8 cellular contexts compared by ENCODE assay signal in genomic region chr17:1515640-1516402, GRCh38. TPM values are rescaled to one million over a fixed set of nuclear protein-coding genes. Genes with fewer than 3 reads are reported as not detected.
DNase-seq lines count a peak whose midpoint lies in the region; ATAC-seq lines count a peak whose summit lies in the region.

No MANE protein-coding gene starts in this region.

- peak; percentile 26 for DNase-seq in DMS79 treated with DMSO at 0.1 percent for 48 hours (lab: John Stamatoyannopoulos, UW)
- peak; percentile 85 for DNase-seq in HCEC 1CT
- peak; percentile 13 to 44 for DNase-seq in NCI-H446 (lab: John Stamatoyannopoulos, UW)
- peak; percentile 74 for DNase-seq in activated CD4-positive, alpha-beta memory T cell treated with anti-CD3 and anti-CD28 coated beads, Interleukin-2, amount 10 ng/mL, durations not matched to agents 7 days and 5 days
- DNase-seq in memory B cell (ENCODE audit: low spot score in 2 of 2) = peak; percentile 50 to 65
- DNase-seq in stimulated activated naive CD8-positive, alpha-beta T cell treated with anti-CD3 and anti-CD28 coated beads, Interleukin-15, amount 100 ng/mL, for 72 hours = peak; percentile 46 to 64

- POLR2A ChIA-PET in activated CD4-positive, alpha-beta memory T cell treated with anti-CD3 and anti-CD28 coated beads, Interleukin-2, amount 10 ng/mL, durations not matched to agents 7 days and 5 days (lab: Charles Lee) = interaction anchor here (0.7 to 2.7 kb wide), 37 partner anchors 10 to 406 kb away, joined by 3 to 34 read pairs (median 5); partner anchors contain the start of genes CRK, MYO1C, PITPNA and RILP

- H3K9me3 ChIP-seq in endocrine pancreas (ENCODE audit: control insufficient read depth, low read length) = no peaks in the 10 kb centered on the region

- CTCF ChIA-PET in activated CD4-positive, alpha-beta memory T cell treated with anti-CD3 and anti-CD28 coated beads, Interleukin-2, amount 10 ng/mL, durations not matched to agents 7 days and 5 days (lab: Charles Lee) = interaction anchor here (0.6 to 3.4 kb wide), 28 partner anchors 10 to 458 kb away, joined by 3 to 69 read pairs (median 5); partner anchors contain the start of genes CRK, SLC43A2 and YWHAE

- peaks cover 18% of the 10 kb centered on the region for H3K36me3 Mint-ChIP-seq in activated CD4-positive, alpha-beta memory T cell treated with anti-CD3 and anti-CD28 coated beads, Interleukin-2, amount 10 ng/mL, durations not matched to agents 7 days and 5 days (ENCODE audit: low read depth)
- H3K36me3 Mint-ChIP-seq in memory B cell = peaks cover 6% of the 10 kb centered on the region

- H3K4me1 ChIP-seq in endocrine pancreas (ENCODE audit: control insufficient read depth, insufficient read depth, low read length) = peaks cover 4% of the 10 kb centered on the region

- H3K4me3 Mint-ChIP-seq in activated CD4-positive, alpha-beta memory T cell treated with anti-CD3 and anti-CD28 coated beads, Interleukin-2, amount 10 ng/mL, durations not matched to agents 7 days and 5 days = peak overlapping the region; percentile 86
- H3K4me3 Mint-ChIP-seq in memory B cell = peak overlapping the region; percentile 90
- H3K4me3 Mint-ChIP-seq in stimulated activated naive CD8-positive, alpha-beta T cell treated with anti-CD3 and anti-CD28 coated beads, Interleukin-15, amount 100 ng/mL, for 72 hours = peak overlapping the region; percentile 87 to 90

- H3K9me3 Mint-ChIP-seq in activated CD4-positive, alpha-beta memory T cell treated with anti-CD3 and anti-CD28 coated beads, Interleukin-2, amount 10 ng/mL, durations not matched to agents 7 days and 5 days = no peaks in the 10 kb centered on the region
- H3K9me3 Mint-ChIP-seq in memory B cell = no peaks in the 10 kb centered on the region
- H3K9me3 Mint-ChIP-seq in stimulated activated naive CD8-positive, alpha-beta T cell treated with anti-CD3 and anti-CD28 coated beads, Interleukin-15, amount 100 ng/mL, for 72 hours = no peaks in the 10 kb centered on the region

- peak overlapping the region; percentile 83 for H3K4me3 ChIP-seq in endocrine pancreas (ENCODE audit: control insufficient read depth, insufficient read depth, low read length)

- H3K9ac ChIP-seq in endocrine pancreas (ENCODE audit: control insufficient read depth, insufficient read depth, low read length) = peak overlapping the region; percentile 85

- H3K4me1 Mint-ChIP-seq in activated CD4-positive, alpha-beta memory T cell treated with anti-CD3 and anti-CD28 coated beads, Interleukin-2, amount 10 ng/mL, durations not matched to agents 7 days and 5 days = peaks cover 35% of the 10 kb centered on the region
- H3K4me1 Mint-ChIP-seq in memory B cell = peaks cover 10% of the 10 kb centered on the region
- peaks cover 42% of the 10 kb centered on the region for H3K4me1 Mint-ChIP-seq in stimulated activated naive CD8-positive, alpha-beta T cell treated with anti-CD3 and anti-CD28 coated beads, Interleukin-15, amount 100 ng/mL, for 72 hours

- ATAC-seq in memory B cell (ENCODE audit: low read depth) = peak; percentile 34
- peak; percentile 45 for ATAC-seq in stimulated activated naive CD8-positive, alpha-beta T cell treated with anti-CD3 and anti-CD28 coated beads, Interleukin-15, amount 100 ng/mL, for 72 hours
- no peak for ATAC-seq in GM21786 (IDR thresholded peaks at IDR 0.05; ENCODE audit: unreplicated experiment)

- H3K27me3 ChIP-seq in endocrine pancreas (ENCODE audit: control insufficient read depth, insufficient read depth, low read length) = no peaks in the 10 kb centered on the region

- H3K36me3 ChIP-seq in endocrine pancreas (ENCODE audit: control insufficient read depth, insufficient read depth, low read length) = no peaks in the 10 kb centered on the region

- peak overlapping the region; percentile 85 for H3K27ac Mint-ChIP-seq in activated CD4-positive, alpha-beta memory T cell treated with anti-CD3 and anti-CD28 coated beads, Interleukin-2, amount 10 ng/mL, durations not matched to agents 7 days and 5 days
- peak overlapping the region; percentile 90 for H3K27ac Mint-ChIP-seq in memory B cell
- H3K27ac Mint-ChIP-seq in stimulated activated naive CD8-positive, alpha-beta T cell treated with anti-CD3 and anti-CD28 coated beads, Interleukin-15, amount 100 ng/mL, for 72 hours = peak overlapping the region; percentile 79 to 87

- H3K27me3 Mint-ChIP-seq in activated CD4-positive, alpha-beta memory T cell treated with anti-CD3 and anti-CD28 coated beads, Interleukin-2, amount 10 ng/mL, durations not matched to agents 7 days and 5 days = no peaks in the 10 kb centered on the region
- H3K27me3 Mint-ChIP-seq in memory B cell = no peaks in the 10 kb centered on the region
- no peaks in the 10 kb centered on the region for H3K27me3 Mint-ChIP-seq in stimulated activated naive CD8-positive, alpha-beta T cell treated with anti-CD3 and anti-CD28 coated beads, Interleukin-15, amount 100 ng/mL, for 72 hours

RNA-seq across cellular contexts. Expression of gene INPP5K, which starts 0.6 kb away (rescaled TPM):
- 10 to 100 TPM; 52.4 to 58.1 TPM for total RNA-seq in activated CD4-positive, alpha-beta memory T cell treated with anti-CD3 and anti-CD28 coated beads, Interleukin-2, amount 10 ng/mL, durations not matched to agents 7 days and 5 days

RNA-seq across cellular contexts. Expression of gene MYO1C, which starts 23.3 kb away (rescaled TPM):
- 10 to 100 TPM; 59.3 to 64.8 TPM for total RNA-seq in activated CD4-positive, alpha-beta memory T cell treated with anti-CD3 and anti-CD28 coated beads, Interleukin-2, amount 10 ng/mL, durations not matched to agents 7 days and 5 days

RNA-seq across cellular contexts. Expression of gene PITPNA, which starts 46.8 kb away (rescaled TPM):
- total RNA-seq in activated CD4-positive, alpha-beta memory T cell treated with anti-CD3 and anti-CD28 coated beads, Interleukin-2, amount 10 ng/mL, durations not matched to agents 7 days and 5 days = 10 to 100 TPM; 46.4 to 47.8 TPM

RNA-seq across cellular contexts. Expression of gene CRK, which starts 59.8 kb away (rescaled TPM):
- total RNA-seq in activated CD4-positive, alpha-beta memory T cell treated with anti-CD3 and anti-CD28 coated beads, Interleukin-2, amount 10 ng/mL, durations not matched to agents 7 days and 5 days = 10 to 100 TPM; 19.9 to 21.9 TPM

Comparison
In these comparisons a context has a peak if more than half of its experiments do, and no peak if none do; other contexts are left out.
1. DNase-seq: peak in every context shown above with its lines; median percentile 85 in HCEC 1CT; 74 in activated CD4-positive, alpha-beta memory T cell treated with anti-CD3 and anti-CD28 coated beads, Interleukin-2, amount 10 ng/mL, durations not matched to agents 7 days and 5 days; 58 in memory B cell; 55 in stimulated activated naive CD8-positive, alpha-beta T cell treated with anti-CD3 and anti-CD28 coated beads, Interleukin-15, amount 100 ng/mL, for 72 hours; 28 in NCI-H446; 26 in DMS79 treated with DMSO at 0.1 percent for 48 hours.